8 cellular contexts compared by ENCODE assay signal in the genomic region with DNA sequence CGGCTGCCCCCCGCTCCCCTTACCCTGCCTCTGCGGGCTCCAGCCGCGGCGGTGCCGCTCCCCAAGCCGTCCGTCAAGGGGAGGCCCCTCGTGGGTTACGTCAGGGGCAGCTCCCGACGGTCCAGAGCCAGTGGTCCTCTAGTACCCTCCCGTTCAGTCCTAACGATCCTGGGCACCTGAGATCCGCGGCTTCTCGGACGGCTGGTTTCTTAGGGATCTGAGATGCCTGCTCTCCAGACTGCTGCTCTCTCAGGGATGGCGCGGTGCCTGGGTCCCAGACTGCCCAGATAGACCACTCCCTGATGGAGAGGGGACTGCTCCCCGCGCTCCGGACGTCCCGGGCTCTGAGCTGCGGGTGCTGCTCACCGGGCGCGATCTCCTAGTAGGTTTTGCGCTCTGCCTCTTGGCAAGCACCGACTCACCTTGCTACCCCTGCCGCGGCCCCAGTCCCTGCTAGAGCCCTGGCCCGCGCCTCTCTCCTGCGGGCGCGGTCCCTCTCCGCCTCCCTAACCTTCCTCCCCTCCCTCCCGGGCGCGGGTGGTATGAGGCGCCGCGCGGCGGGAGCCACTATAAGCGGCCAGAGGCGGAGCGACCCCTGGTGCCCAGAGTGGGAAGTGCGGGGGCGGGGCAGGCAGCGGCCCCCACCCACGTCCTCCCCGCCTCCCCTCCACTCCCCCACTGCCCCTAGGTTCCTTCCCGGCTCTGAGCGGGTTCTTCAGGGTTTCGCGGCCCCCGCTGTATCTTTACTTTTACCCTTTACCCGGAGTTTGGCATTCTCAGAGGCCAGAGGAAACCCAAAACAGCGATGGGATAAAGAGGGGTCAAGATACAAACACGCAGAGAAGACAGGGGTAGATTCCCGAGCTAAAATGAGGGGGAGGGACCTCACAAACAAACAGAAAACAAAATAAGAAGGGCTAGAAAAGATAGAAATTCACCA. TPM values are rescaled to one million over a fixed set of nuclear protein-coding genes. Genes with fewer than 3 reads are reported as not detected.
DNase-seq lines count a peak whose midpoint lies in the region; ATAC-seq lines count a peak whose summit lies in the region.

A gene (minus strand): TSS at position 544 of the 940 bp plus-strand sequence. CDS start 711 bp downstream, outside the sequence.

- H3K4me3 ChIP-seq in SJSA1 = peak within 1 kb of the TSS; percentile 37

- ATAC-seq in GM19025 (IDR thresholded peaks at IDR 0.05; ENCODE audit: low read depth, unreplicated experiment) = peak; percentile 73

- H3K9me3 ChIP-seq in SJSA1 (replicated peaks) = no peaks in the 10 kb centered on the region

- DNase-seq in AG08395 (ENCODE audit: low spot score) (peak; percentile 87), Kasumi-1 (lab: John Stamatoyannopoulos, UW) (peak; percentile 66 to 76), SJSA1 (ENCODE audit: low read depth in 1 of 2, low spot score in 2 of 2) (peak; percentile 68 to 87), germinal center (ENCODE audit: low spot score) (peak; percentile 90), occipital lobe (lab: John Stamatoyannopoulos, UW) (peak; percentile 31), superior temporal gyrus (ENCODE audit: extremely low spot score) (peak; percentile 63)
- DNase-seq in activated gamma-delta T cell treated with anti-CD3 and anti-CD28 coated beads, Interleukin-2, amount 50 U/mL, for 16 hours (ENCODE audit: low read depth) = peak; percentile 87

- peaks cover 10% of the 10 kb centered on the region for H3K27me3 ChIP-seq in SJSA1 (replicated peaks)

- peaks cover 7% of the 10 kb centered on the region for H3K4me1 ChIP-seq in SJSA1 (replicated peaks)

- no peaks in the 10 kb centered on the region for H3K36me3 ChIP-seq in SJSA1

- no peak within 1 kb of the TSS for H3K27ac ChIP-seq in SJSA1

RNA-seq across cellular contexts. Expression of the gene that starts here (rescaled TPM):
- total RNA-seq in SJSA1 (2014; rRNA removed; shearing (Covaris generic)) = 0.34 and 1.9 TPM in 2 replicates
- 0.16 TPM for total RNA-seq in occipital lobe

Comparison
In these comparisons a context has a peak if more than half of its experiments do, and no peak if none do; other contexts are left out.
1. Peak in DNase-seq in occipital lobe; RNA of the gene not detected or under 1 TPM.
2. DNase-seq: peak in every context shown above with its lines; median percentile 90 in germinal center; 87 in AG08395; 87 in activated gamma-delta T cell treated with anti-CD3 and anti-CD28 coated beads, Interleukin-2, amount 50 U/mL, for 16 hours; 78 in SJSA1; 71 in Kasumi-1; 63 in superior temporal gyrus; 31 in occipital lobe.